Comparison of ENCODE assay signal across 36 cellular contexts in genomic region chr21:40929833-40930232, GRCh38.
"Had no signal": no experiment of that assay in that cellular context is flagged by ENCODE, and none has a peak within 500 bp of the region (broad histone marks: within the 10 kb centered on the region; RNA-seq: fewer than 3 reads in every experiment).

No MANE protein-coding gene starts in this region.

- H3K4me3 ChIP-seq: MG63 had no signal

- DNase-seq: Karpas-422, Kasumi-1, MG63, MM.1S, MV-4-11, NCI-H1048, NCI-H1092, NCI-H1092 treated with DMSO at 0.1 percent for 48 hours, NCI-H1105, NCI-H1105 treated with DMSO at 0.1 percent for 48 hours, NCI-H1417, NCI-H1417 treated with DMSO at 0.1 percent for 48 hours, NCI-H1436 treated with DMSO at 0.1 percent for 48 hours, NCI-H146, NCI-H1694, NCI-H1694 treated with DMSO at 0.1 percent for 48 hours, NCI-H187, NCI-H187 treated with DMSO at 0.1 percent for 48 hours, NCI-H1930, NCI-H2029, NCI-H2029 treated with DMSO at 0.1 percent for 48 hours, NCI-H2081, NCI-H2081 treated with DMSO at 0.1 percent for 48 hours, NCI-H2107, NCI-H2171, NCI-H2171 treated with DMSO at 0.1 percent for 48 hours, NCI-H2227 treated with DMSO at 0.1 percent for 48 hours, NCI-H226, NCI-H345, NCI-H446, NCI-H446 treated with DMSO at 0.1 percent for 48 hours, NCI-H510A, NCI-H510A treated with DMSO at 0.1 percent for 48 hours, NCI-H524, NCI-H524 treated with DMSO at 0.1 percent for 48 hours, NCI-H526 had no signal

- H3K9me3 ChIP-seq: MG63 had no signal

- H3K36me3 ChIP-seq: MG63 had no signal
